ENCODE assay signal across 22 cellular contexts in genomic region chr2:152436148-152436547, GRCh38.
A peak's percentile ranks its signal among the peaks of the same experiment; 100 is the strongest.
DNase-seq lines count a peak whose midpoint lies in the region; ATAC-seq and TF ChIP-seq lines count a peak whose summit lies in the region.
"Had no signal": no experiment of that assay in that cellular context is flagged by ENCODE, and none has a peak within 500 bp of the region (broad histone marks: within the 10 kb centered on the region; RNA-seq: fewer than 3 reads in every experiment).

No MANE protein-coding gene starts in this region.

- no peak for TF ChIP-seq CTCF in MCF 10A (IDR thresholded peaks at IDR 0.05; ENCODE audit: unreplicated experiment)
- no peak for TF ChIP-seq CTCF in breast epithelium (IDR thresholded peaks at IDR 0.05)
- TF ChIP-seq CTCF in osteocyte (IDR thresholded peaks at IDR 0.05), result no peak

- peak overlapping the region; percentile 31 for H3K27ac Mint-ChIP-seq in MCF 10A (ENCODE audit: low read depth, unreplicated experiment)
- no peak overlapping the region for H3K27ac Mint-ChIP-seq in osteocyte (ENCODE audit: unreplicated experiment)
- no peak overlapping the region for H3K27ac Mint-ChIP-seq in activated CD4-positive, alpha-beta T cell treated with anti-CD3 and anti-CD28 coated beads for 36 hours
- H3K27ac Mint-ChIP-seq: B cell; CD4-positive, CD25-positive, alpha-beta regulatory T cell; CD8-positive, alpha-beta memory T cell had no signal

- no peaks in the 10 kb centered on the region for H3K4me1 ChIP-seq in breast epithelium

- H3K4me3 ChIP-seq in breast epithelium, result no peak overlapping the region
- H3K4me3 ChIP-seq: A549, GM12878 had no signal

- H3K36me3 Mint-ChIP-seq in MCF 10A (ENCODE audit: insufficient read depth, unreplicated experiment) (peaks cover 7% of the 10 kb centered on the region), osteocyte (ENCODE audit: unreplicated experiment) (no peaks in the 10 kb centered on the region)
- H3K36me3 Mint-ChIP-seq in activated CD4-positive, alpha-beta T cell treated with anti-CD3 and anti-CD28 coated beads for 36 hours (ENCODE audit: low read depth), result no peaks in the 10 kb centered on the region
- H3K36me3 Mint-ChIP-seq: CD4-positive, CD25-positive, alpha-beta regulatory T cell; CD8-positive, alpha-beta memory T cell had no signal

- no peaks in the 10 kb centered on the region for H3K9me3 ChIP-seq in breast epithelium
- H3K9me3 ChIP-seq: A549 had no signal

- CTCF ChIA-PET in MCF 10A (lab: Yijun Ruan, JAX), result interaction anchor here (0.6 to 1.1 kb wide), 4 partner anchors 16 to 212 kb away, joined by 3 to 5 read pairs (median 4); no protein-coding TSS in a partner anchor
- CTCF ChIA-PET in activated CD4-positive, alpha-beta T cell treated with anti-CD3 and anti-CD28 coated beads for 36 hours (lab: Charles Lee), result no interaction called here

- no peak overlapping the region for H3K27ac ChIP-seq in breast epithelium
- H3K27ac ChIP-seq in cingulate gyrus (ENCODE audit: low read depth, low read length), result peak overlapping the region; percentile 41
- H3K27ac ChIP-seq: 22Rv1, A549 had no signal

- intact Hi-C loops in MCF 10A (cut with micrococcal nuclease) (no loop called here), breast epithelium (cut with DNase I; ENCODE audit: low total_unique reads) (no loop called here)
- intact Hi-C loops in activated CD4-positive, alpha-beta T cell treated with anti-CD3 and anti-CD28 coated beads for 36 hours (cut with DNase I, micrococcal nuclease), result no loop called here

- POLR2A ChIA-PET in MCF 10A (lab: Yijun Ruan, JAX), result interaction anchor here (0.7 to 3.0 kb wide), 3 partner anchors 10 to 31 kb away, joined by 3 to 16 read pairs (median 4); no protein-coding TSS in a partner anchor
- POLR2A ChIA-PET in activated CD4-positive, alpha-beta T cell treated with anti-CD3 and anti-CD28 coated beads for 36 hours (lab: Charles Lee), result no interaction called here

- TF ChIP-seq POLR2A in breast epithelium (IDR thresholded peaks at IDR 0.05), result no peak

- H3K9me3 Mint-ChIP-seq in MCF 10A (ENCODE audit: unreplicated experiment) (no peaks in the 10 kb centered on the region), osteocyte (ENCODE audit: unreplicated experiment) (no peaks in the 10 kb centered on the region)
- H3K9me3 Mint-ChIP-seq in activated CD4-positive, alpha-beta T cell treated with anti-CD3 and anti-CD28 coated beads for 36 hours (ENCODE audit: low read depth), result no peaks in the 10 kb centered on the region
- H3K9me3 Mint-ChIP-seq: CD8-positive, alpha-beta memory T cell had no signal

- no peaks in the 10 kb centered on the region for H3K36me3 ChIP-seq in breast epithelium

- H3K4me1 Mint-ChIP-seq in MCF 10A (ENCODE audit: insufficient read depth, unreplicated experiment) (peaks cover 47% of the 10 kb centered on the region), osteocyte (ENCODE audit: unreplicated experiment) (peaks cover 16% of the 10 kb centered on the region)
- peaks cover 3% of the 10 kb centered on the region for H3K4me1 Mint-ChIP-seq in activated CD4-positive, alpha-beta T cell treated with anti-CD3 and anti-CD28 coated beads for 36 hours
- H3K4me1 Mint-ChIP-seq: CD4-positive, CD25-positive, alpha-beta regulatory T cell; CD8-positive, alpha-beta memory T cell had no signal

- ATAC-seq in activated CD4-positive, alpha-beta T cell treated with anti-CD3 and anti-CD28 coated beads for 36 hours, result no peak
- ATAC-seq: A549, GM12878, HCT116 had no signal

- no peak overlapping the region for H3K4me3 Mint-ChIP-seq in MCF 10A (ENCODE audit: unreplicated experiment)
- no peak overlapping the region for H3K4me3 Mint-ChIP-seq in osteocyte (ENCODE audit: unreplicated experiment)
- H3K4me3 Mint-ChIP-seq in activated CD4-positive, alpha-beta T cell treated with anti-CD3 and anti-CD28 coated beads for 36 hours, result no peak overlapping the region
- H3K4me3 Mint-ChIP-seq: B cell; CD4-positive, CD25-positive, alpha-beta regulatory T cell; CD8-positive, alpha-beta memory T cell had no signal

- no TSS peak for BruUV-seq in MCF 10A (replicated peaks; lab: Mats Ljungman, UMichigan)

- DNase-seq in MCF 10A (ENCODE audit: unreplicated experiment), result no peak
- no peak for DNase-seq in breast epithelium (ENCODE audit: low spot score in 2 of 2)
- DNase-seq in osteocyte (ENCODE audit: extremely low spot score, unreplicated experiment), result peak; percentile 5
- no peak for DNase-seq in activated CD8-positive, alpha-beta memory T cell treated with anti-CD3 and anti-CD28 coated beads, Interleukin-2, amount 50 U/mL, for 4 hours
- DNase-seq in NCI-H2196 treated with DMSO at 0.1 percent for 48 hours (lab: John Stamatoyannopoulos, UW; ENCODE audit: unreplicated experiment), result no peak
- DNase-seq in activated CD4-positive, alpha-beta T cell treated with anti-CD3 and anti-CD28 coated beads for 36 hours, result no peak
- DNase-seq: C1 segment of cervical spinal cord; CD4-positive, CD25-positive, alpha-beta regulatory T cell; CD8-positive, alpha-beta memory T cell; COR-L47; DMS 273 treated with DMSO at 0.1 percent for 48 hours; DMS53; DND-41; EL; GOT3; H7 had no signal

- H3K27me3 ChIP-seq in breast epithelium, result no peaks in the 10 kb centered on the region

- no peaks in the 10 kb centered on the region for H3K27me3 Mint-ChIP-seq in MCF 10A (ENCODE audit: insufficient read depth, unreplicated experiment)
- no peaks in the 10 kb centered on the region for H3K27me3 Mint-ChIP-seq in osteocyte (ENCODE audit: unreplicated experiment)
- peaks cover 5% of the 10 kb centered on the region for H3K27me3 Mint-ChIP-seq in activated CD4-positive, alpha-beta T cell treated with anti-CD3 and anti-CD28 coated beads for 36 hours
- H3K27me3 Mint-ChIP-seq: B cell had no signal
